In the genomic region with DNA sequence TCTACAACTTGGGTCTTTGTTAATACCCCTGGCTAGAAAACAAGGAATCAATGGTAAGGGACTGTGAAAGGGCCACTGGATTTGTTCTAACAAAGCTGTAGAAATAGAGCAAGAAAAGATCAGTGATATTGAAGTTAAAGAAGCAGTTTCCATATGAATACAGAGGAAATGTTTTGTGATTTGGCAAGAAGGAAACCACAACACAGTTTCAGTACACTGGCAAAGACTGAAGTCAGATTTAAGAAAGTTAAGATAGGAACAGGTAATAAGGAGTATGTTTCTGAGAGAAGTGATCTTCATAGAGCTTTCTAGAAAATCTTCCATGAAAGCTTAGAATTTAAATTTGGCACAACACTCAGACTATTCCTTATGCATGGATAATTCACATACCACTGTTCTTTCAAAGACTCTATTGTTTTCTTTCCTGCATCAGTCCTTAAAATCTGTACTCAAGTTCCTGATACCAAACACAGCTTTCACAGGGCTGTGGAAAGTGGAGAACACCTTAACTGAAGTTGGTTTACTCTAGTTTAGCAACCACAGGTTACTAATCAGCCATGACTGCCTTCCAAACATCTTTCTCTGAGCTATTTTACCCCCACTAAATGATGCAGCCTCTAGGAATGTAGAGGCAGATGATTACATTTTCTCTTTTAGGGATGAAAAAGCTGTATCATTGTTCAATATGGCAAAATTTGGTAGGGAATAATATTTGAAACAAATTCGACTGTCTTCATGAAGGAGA, we compare ENCODE assay signal across 12 cellular contexts. TPM values are rescaled to one million over a fixed set of nuclear protein-coding genes. Genes with fewer than 3 reads are reported as not detected.
DNase-seq lines count a peak whose midpoint lies in the region; ATAC-seq, FAIRE-seq and TF ChIP-seq lines count a peak whose summit lies in the region.
"Had no signal": no experiment of that assay in that cellular context is flagged by ENCODE, and none has a peak within 500 bp of the region (broad histone marks: within the 10 kb centered on the region; RNA-seq: fewer than 3 reads in every experiment).

No MANE protein-coding gene starts in this region.

- intact Hi-C loops in aorta (cut with DNase I), result no loop called here

- DNase-seq in bronchial epithelial cell (ENCODE audit: low read depth) (peak; percentile 65), DMS 273 (lab: John Stamatoyannopoulos, UW; ENCODE audit: unreplicated experiment) (no peak), NK-92 (lab: John Stamatoyannopoulos, UW; ENCODE audit: unreplicated experiment) (no peak), aorta (no peak)
- DNase-seq in activated T-cell treated with anti-CD3 and anti-CD28 coated beads, Interleukin-2, amount 50 U/mL, for 48 hours, result no peak
- DNase-seq: dermis blood vessel endothelial cell, kidney, NCI-H146 had no signal

- H3K27me3 ChIP-seq in bronchial epithelial cell (ENCODE audit: control insufficient read depth, insufficient read depth, low read length) (no peaks in the 10 kb centered on the region), aorta (ENCODE audit: control insufficient read depth in 1 of 2, insufficient read depth in 2 of 2, low read length in 1 of 2) (no peaks in the 10 kb centered on the region)
- H3K27me3 ChIP-seq: SJSA1 had no signal

- H3K27ac ChIP-seq in aorta (ENCODE audit: low read depth in 1 of 2, low read length in 2 of 2), result no peak overlapping the region
- H3K27ac ChIP-seq: SJSA1 had no signal

- ATAC-seq in GM18499 (IDR thresholded peaks at IDR 0.05; ENCODE audit: insufficient read depth, unreplicated experiment), result peak; percentile 63
- peak; percentile 58 for ATAC-seq in GM21723 (IDR thresholded peaks at IDR 0.05; ENCODE audit: unreplicated experiment)
- ATAC-seq in HG03432 (IDR thresholded peaks at IDR 0.05; ENCODE audit: unreplicated experiment), result peak; percentile 84
- no peak for ATAC-seq in aorta (ENCODE audit: low FRiP score)

- no peak for TF ChIP-seq CTCF in bronchial epithelial cell (IDR thresholded peaks at IDR 0.05; ENCODE audit: insufficient read depth, low read length, severe bottlenecking)

- WGBS in aorta, 2 donors, result 85 to 92% methylated on average over 1 of the region's 1 CpG

- H3K4me1 ChIP-seq in aorta (ENCODE audit: control insufficient read depth in 1 of 2, insufficient read depth in 2 of 2, low read length in 2 of 2), result no peaks in the 10 kb centered on the region
- H3K4me1 ChIP-seq: SJSA1 had no signal

- no peaks in the 10 kb centered on the region for H3K36me3 ChIP-seq in bronchial epithelial cell (ENCODE audit: control insufficient read depth, insufficient read depth, low read length)
- no peaks in the 10 kb centered on the region for H3K36me3 ChIP-seq in aorta (ENCODE audit: control insufficient read depth in 1 of 2, insufficient read depth in 2 of 2, low read length in 1 of 2)
- H3K36me3 ChIP-seq: SJSA1 had no signal

- H3K4me3 ChIP-seq in bronchial epithelial cell (ENCODE audit: low read depth, low read length) (no peak overlapping the region), aorta (ENCODE audit: low read length in 2 of 2) (no peak overlapping the region)
- H3K4me3 ChIP-seq: SJSA1 had no signal

- no peaks in the 10 kb centered on the region for H3K9me3 ChIP-seq in aorta (ENCODE audit: control insufficient read depth, low read length)
- H3K9me3 ChIP-seq: SJSA1 had no signal

- no peak for FAIRE-seq in bronchial epithelial cell (lab: Jason Lieb, UNC)
- FAIRE-seq: kidney had no signal

RNA-seq across cellular contexts. Expression of gene ALCAM, which starts 32.4 kb away (rescaled TPM):
- total RNA-seq in bronchial epithelial cell (196 and 294 TPM in 2 replicates), aorta (100 to 1,000 TPM in 1 of 2 donors, 10 to 100 TPM in 1; 89.9 to 154 TPM)
- polyA plus RNA-seq in aorta, result 10 to 100 TPM; 35.4 to 71.4 TPM
